27 cellular contexts compared by ENCODE assay signal in the genomic region with DNA sequence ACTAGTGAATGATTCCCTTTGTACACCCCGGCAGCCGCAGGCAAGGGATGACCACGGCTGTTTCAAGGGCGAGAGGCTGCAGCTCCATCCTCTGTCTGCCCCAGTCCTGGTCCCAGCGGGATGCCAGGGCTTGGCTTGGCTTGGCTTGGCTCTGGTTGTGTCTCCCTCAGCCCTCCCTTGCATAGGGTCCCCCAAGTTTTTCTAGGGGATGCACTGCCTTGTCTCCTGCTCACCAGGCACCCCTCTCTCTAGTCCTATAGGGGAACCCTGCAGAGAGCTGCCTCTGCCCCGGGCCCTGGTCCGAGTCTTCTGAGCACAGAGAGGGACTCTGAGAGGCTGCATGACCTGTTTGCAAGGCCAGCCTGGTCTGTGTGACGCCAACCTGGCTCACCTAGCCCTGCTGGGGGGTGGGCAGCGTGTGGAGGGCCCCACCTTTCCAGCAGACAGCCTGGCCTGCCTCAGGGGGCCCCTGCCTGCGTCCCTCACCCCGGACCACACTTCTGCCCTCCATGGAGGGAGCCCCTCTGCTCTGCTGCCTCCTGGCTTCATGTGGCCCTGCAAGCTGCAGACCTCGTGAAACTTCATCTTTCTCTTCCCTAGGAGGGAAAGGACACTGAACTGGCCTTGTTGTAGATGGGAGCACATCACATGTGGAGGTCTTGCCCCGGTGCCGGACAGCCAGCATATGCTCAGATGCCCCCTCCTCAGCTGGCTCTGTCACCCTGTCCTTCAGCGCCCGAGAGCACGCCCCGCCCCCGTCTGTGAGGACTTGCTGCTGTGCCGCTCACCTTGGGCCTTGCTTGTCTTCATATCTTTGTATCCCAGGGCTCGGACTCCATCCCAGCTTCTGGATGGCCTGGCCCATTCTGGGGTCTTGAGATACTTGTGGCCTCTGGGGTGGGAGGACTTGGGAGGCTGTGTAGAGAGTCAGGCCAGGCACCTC. TPM values are rescaled to one million over a fixed set of nuclear protein-coding genes. Genes with fewer than 3 reads are reported as not detected.
DNase-seq lines count a peak whose midpoint lies in the region; TF ChIP-seq lines count a peak whose summit lies in the region.
"Had no signal": no experiment of that assay in that cellular context is flagged by ENCODE, and none has a peak within 500 bp of the region (broad histone marks: within the 10 kb centered on the region; RNA-seq: fewer than 3 reads in every experiment).

No MANE protein-coding gene starts in this region.

- H3K27me3 Mint-ChIP-seq in osteocyte (ENCODE audit: unreplicated experiment): no peaks in the 10 kb centered on the region
- H3K27me3 Mint-ChIP-seq: stimulated activated naive CD8-positive, alpha-beta T cell treated with anti-CD3 and anti-CD28 coated beads, Interleukin-15, Interleukin-2, amounts not matched to agents 100 ng/mL and 50 ng/mL, for 24 hours had no signal

- TF ChIP-seq EP300 in esophagus muscularis mucosa (IDR thresholded peaks at IDR 0.05): no peak

- WGBS in esophagus muscularis mucosa: 92% methylated on average over 14 of the region's 21 CpGs

- H3K4me3 Mint-ChIP-seq in osteocyte (ENCODE audit: unreplicated experiment): no peak overlapping the region
- H3K4me3 Mint-ChIP-seq: activated naive CD8-positive, alpha-beta T cell; stimulated activated naive CD8-positive, alpha-beta T cell treated with anti-CD3 and anti-CD28 coated beads, Interleukin-15, Interleukin-2, amounts not matched to agents 100 ng/mL and 50 ng/mL, for 24 hours; T-cell had no signal

- no peak overlapping the region for H3K4me3 ChIP-seq in esophagus muscularis mucosa
- H3K4me3 ChIP-seq in uterus: no peak overlapping the region
- H3K4me3 ChIP-seq: BLaER1 treated with 17β-estradiol and CSF1 and Interleukin-3, amounts not matched to agents 10 nM and 100 nM; cardiac muscle cell; coronary artery; left lung; SJSA1 had no signal

- H3K9me3 ChIP-seq in esophagus muscularis mucosa (peaks cover 0 to under 1% (median 0%) of the 10 kb centered on the region in 4 donors), uterus (no peaks in the 10 kb centered on the region)
- H3K9me3 ChIP-seq: left lung, SJSA1 had no signal

- intact Hi-C loops in esophagus muscularis mucosa (cut with DNase I) (no loop called here), uterus (cut with DNase I; ENCODE audit: low total_unique reads) (no loop called here)

- H3K27ac Mint-ChIP-seq in osteocyte (ENCODE audit: unreplicated experiment): peak overlapping the region; percentile 31
- H3K27ac Mint-ChIP-seq: activated naive CD8-positive, alpha-beta T cell; IgD-negative memory B cell; stimulated activated naive CD8-positive, alpha-beta T cell treated with anti-CD3 and anti-CD28 coated beads, Interleukin-15, Interleukin-2, amounts not matched to agents 100 ng/mL and 50 ng/mL, for 24 hours; T-cell had no signal

- peaks cover 0 to 8% (median 0%) of the 10 kb centered on the region in 4 donors for H3K27me3 ChIP-seq in esophagus muscularis mucosa
- no peaks in the 10 kb centered on the region for H3K27me3 ChIP-seq in uterus
- H3K27me3 ChIP-seq: BLaER1 treated with 17β-estradiol and CSF1 and Interleukin-3, amounts not matched to agents 10 nM and 100 nM; cardiac muscle cell; SJSA1 had no signal

- TF ChIP-seq POLR2A in esophagus muscularis mucosa (IDR thresholded peaks at IDR 0.05; ENCODE audit: low read depth) (no peak), uterus (IDR thresholded peaks at IDR 0.05) (no peak)

- in situ Hi-C loops in SK-MEL-5 (cut with HindIII; ENCODE audit: low pct_unique_long_range_greater_than_20kb, low sequenced_read_pairs): no loop called here

- H3K4me1 Mint-ChIP-seq in osteocyte (ENCODE audit: unreplicated experiment): peaks cover 53% of the 10 kb centered on the region
- H3K4me1 Mint-ChIP-seq: IgD-negative memory B cell, T-cell had no signal

- TF ChIP-seq CTCF in esophagus muscularis mucosa (IDR thresholded peaks at IDR 0.05) (no peak), osteocyte (IDR thresholded peaks at IDR 0.05) (no peak), uterus (IDR thresholded peaks at IDR 0.05) (no peak)

- DNase-seq in SK-MEL-5 (ENCODE audit: low read depth, low spot score) (peak; percentile 10), esophagus muscularis mucosa (ENCODE audit: extremely low spot score) (no peak), osteocyte (ENCODE audit: extremely low spot score, unreplicated experiment) (no peak), uterus (no peak), RKO (ENCODE audit: low spot score) (no peak), GM03348 (ENCODE audit: low spot score) (no peak), SHP77 treated with DMSO at 0.1 percent for 48 hours (lab: John Stamatoyannopoulos, UW) (no peak)
- DNase-seq: activated CD4-positive, alpha-beta T cell treated with anti-CD3 and anti-CD28 coated beads, Interleukin-2, amount 50 U/mL, for 1 hour; activated effector memory CD4-positive, alpha-beta T cell treated with anti-CD3 and anti-CD28 coated beads, Interleukin-2, amount 50 U/mL, for 16 hours; activated T-cell treated with anti-CD3 and anti-CD28 coated beads, Interleukin-2, amount 50 U/mL, for 1 hour; anterior cingulate cortex; DMS153; effector memory CD4-positive, alpha-beta T cell; MV-4-11; NCI-H1436; NCI-H774; stimulated activated CD4-positive, alpha-beta T cell treated with anti-CD3 and anti-CD28 coated beads, Interleukin-1b, Interleukin-23, amount 100 ng/mL, for 48 hours; T-cell had no signal

- H3K36me3 ChIP-seq in esophagus muscularis mucosa (no peaks in the 10 kb centered on the region), uterus (no peaks in the 10 kb centered on the region)
- H3K36me3 ChIP-seq: BLaER1 treated with 17β-estradiol and CSF1 and Interleukin-3, amounts not matched to agents 10 nM and 100 nM; cardiac muscle cell; left lung; SJSA1 had no signal

- H3K4me1 ChIP-seq in esophagus muscularis mucosa (peaks cover 29 to 54% (median 49%) of the 10 kb centered on the region in 4 donors), uterus (peaks cover 0 to 4% of the 10 kb centered on the region in 2 donors)

- no peaks in the 10 kb centered on the region for H3K36me3 Mint-ChIP-seq in osteocyte (ENCODE audit: unreplicated experiment)
- H3K36me3 Mint-ChIP-seq: activated naive CD8-positive, alpha-beta T cell; IgD-negative memory B cell; T-cell had no signal

- no peaks in the 10 kb centered on the region for H3K9me3 Mint-ChIP-seq in osteocyte (ENCODE audit: unreplicated experiment)
- H3K9me3 Mint-ChIP-seq: stimulated activated naive CD8-positive, alpha-beta T cell treated with anti-CD3 and anti-CD28 coated beads, Interleukin-15, Interleukin-2, amounts not matched to agents 100 ng/mL and 50 ng/mL, for 24 hours; T-cell had no signal

- peak overlapping the region; percentile 82 to 88 (median 83) for H3K27ac ChIP-seq in esophagus muscularis mucosa (replicated peaks in 1 of 4)
- H3K27ac ChIP-seq in uterus: peak overlapping the region; percentile 88 to 89
- H3K27ac ChIP-seq: BLaER1 treated with 17β-estradiol and CSF1 and Interleukin-3, amounts not matched to agents 10 nM and 100 nM; cardiac muscle cell; epithelial cell of prostate; SJSA1 had no signal

RNA-seq across cellular contexts. Expression of a gene that starts 16.4 kb away (rescaled TPM):
- not detected in 2 replicates for total RNA-seq in SK-MEL-5 (2014; rRNA removed; shearing (Covaris generic))
- 0.02 and 0.03 TPM in 2 replicates for polyA plus RNA-seq in SK-MEL-5 (2015; cell fraction: cytosol; rRNA removed)
- polyA plus RNA-seq in SK-MEL-5 (2015; cell fraction: nucleus; rRNA removed): 0.03 TPM in 1 of 2 replicates, not detected in the other
- total RNA-seq in esophagus muscularis mucosa: 10 to 100 TPM in 1 of 4 donors, 1 to 10 TPM in 3; 3.3 to 10.1 (median 4.3) TPM
- 3.0 and 6.7 TPM in 2 replicates for total RNA-seq in osteocyte
- 10 to 100 TPM in 1 of 4 donors, 1 to 10 TPM in 1, under 1 TPM in 2; 0.26 to 17.1 (median 2.9) TPM for total RNA-seq in uterus
- polyA plus RNA-seq: IgD-negative memory B cell had no signal
